Comparison of ENCODE assay signal across 8 cellular contexts in the genomic region with DNA sequence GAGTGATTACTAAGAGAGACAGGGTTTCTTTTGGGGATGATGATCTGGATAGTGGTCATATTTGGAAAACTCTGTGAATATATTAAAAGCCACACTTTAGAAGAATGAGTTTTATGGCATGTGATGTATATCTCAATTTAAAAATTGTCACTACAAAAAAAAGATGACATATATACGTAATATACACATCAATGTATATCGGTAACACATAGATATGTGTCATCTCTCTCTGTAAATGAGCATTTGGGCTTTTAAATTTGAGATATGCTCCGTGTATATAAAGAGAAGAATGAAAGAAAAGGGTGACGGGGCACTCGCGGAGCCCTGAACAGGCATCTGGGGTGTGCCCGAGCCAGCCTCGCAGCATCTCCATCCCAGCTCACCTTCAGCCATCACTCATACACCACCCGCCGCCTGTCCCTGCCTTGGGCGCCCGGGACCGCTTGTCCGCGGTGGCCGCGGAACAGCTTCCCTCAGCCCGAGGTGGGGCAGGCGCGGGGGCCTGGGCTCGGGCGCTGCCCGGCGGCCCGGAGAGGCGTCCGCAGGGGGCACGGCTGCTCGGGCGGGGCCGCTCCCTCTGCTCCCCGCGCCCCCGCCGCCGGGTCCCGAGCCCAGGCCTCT. TPM values are rescaled to one million over a fixed set of nuclear protein-coding genes. Genes with fewer than 3 reads are reported as not detected.
DNase-seq lines count a peak whose midpoint lies in the region; ATAC-seq and TF ChIP-seq lines count a peak whose summit lies in the region.

No MANE protein-coding gene starts in this region.

- peaks cover 3% of the 10 kb centered on the region for H3K36me3 Mint-ChIP-seq in activated B cell treated with CpG ODN at 0.5 μM for 24 hours (ENCODE audit: low read depth)

- H3K27ac Mint-ChIP-seq in activated B cell treated with CpG ODN at 0.5 μM for 24 hours: peak overlapping the region; percentile 65

- no peak for TF ChIP-seq POLR2A in thyroid gland (IDR thresholded peaks at IDR 0.05)

- no peaks in the 10 kb centered on the region for H3K36me3 ChIP-seq in thyroid gland

- 8 to 14% methylated on average over 8 to 16 of the region's 37 CpGs for WGBS in thyroid gland, 2 donors

- H3K27ac ChIP-seq in HL-60 (replicated peaks): no peak overlapping the region
- H3K27ac ChIP-seq in thyroid gland: peak overlapping the region; percentile 69 to 87 (median 80)

- H3K4me1 Mint-ChIP-seq in activated B cell treated with CpG ODN at 0.5 μM for 24 hours: peaks cover 26% of the 10 kb centered on the region

- H3K9me3 Mint-ChIP-seq in activated B cell treated with CpG ODN at 0.5 μM for 24 hours: no peaks in the 10 kb centered on the region

- peak; percentile 51 for DNase-seq in ACHN
- no peak for DNase-seq in HL-60 (ENCODE audit: low read depth in 1 of 2, low spot score in 1 of 2)
- no peak for DNase-seq in activated B cell treated with CpG ODN at 0.5 μM for 24 hours
- DNase-seq in effector CD4-positive, alpha-beta T cell: peak; percentile 19
- peak; percentile 28 for DNase-seq in myocyte (ENCODE audit: low read depth)
- DNase-seq in thyroid gland: no peak
- no peak for DNase-seq in ecto neural progenitor cell (ENCODE audit: low spot score)

- H3K27me3 ChIP-seq in HL-60 (ENCODE audit: insufficient read depth, poor library complexity, severe bottlenecking) (peaks cover 30% of the 10 kb centered on the region), thyroid gland (no peaks in the 10 kb centered on the region)

- intact Hi-C loops in activated B cell treated with CpG ODN at 0.5 μM for 24 hours (cut with micrococcal nuclease): loop anchor here (1.0 to 5.0 kb wide), 11 partner anchors 17 to 670 kb away; a partner anchor contains a TSS
- intact Hi-C loops in thyroid gland (cut with DNase I): no loop called here

- in situ Hi-C loops in ACHN (cut with HindIII; ENCODE audit: low pct_ligation_motif_present, low pct_unique_long_range_greater_than_20kb, low sequenced_read_pairs): no loop called here

- peak overlapping the region; percentile 84 for H3K4me3 Mint-ChIP-seq in activated B cell treated with CpG ODN at 0.5 μM for 24 hours

- H3K4me1 ChIP-seq in thyroid gland: peaks cover 34 to 37% of the 10 kb centered on the region in 2 donors

- peaks cover 2% of the 10 kb centered on the region for H3K27me3 Mint-ChIP-seq in activated B cell treated with CpG ODN at 0.5 μM for 24 hours

- H3K4me3 ChIP-seq in HL-60 (replicated peaks; ENCODE audit: insufficient read depth, low read length): peak overlapping the region; percentile 64
- H3K4me3 ChIP-seq in thyroid gland (replicated peaks in 1 of 3): peak overlapping the region; percentile 51 to 69 (median 66)

- POLR2A ChIA-PET in activated B cell treated with CpG ODN at 0.5 μM for 24 hours (lab: Charles Lee): interaction anchor here (0.7 to 2.6 kb wide), 8 partner anchors 17 to 670 kb away, joined by 3 to 11 read pairs (median 4); a partner anchor contains a TSS

- H3K9me3 ChIP-seq in thyroid gland: no peaks in the 10 kb centered on the region

- CTCF ChIA-PET in activated B cell treated with CpG ODN at 0.5 μM for 24 hours (lab: Charles Lee): interaction anchor here (0.8 to 2.5 kb wide), 4 partner anchors 26 to 576 kb away, joined by 3 to 14 read pairs (median 3); a partner anchor contains a TSS

- ATAC-seq in GM18870 (IDR thresholded peaks at IDR 0.05; ENCODE audit: unreplicated experiment) (peak; percentile 14), activated B cell treated with CpG ODN at 0.5 μM for 24 hours (ENCODE audit: low read depth) (peak; percentile 7)

- TF ChIP-seq CTCF in HL-60 (IDR thresholded peaks at IDR 0.05; ENCODE audit: insufficient read depth, low read length) (no peak), activated B cell treated with CpG ODN at 0.5 μM for 24 hours (IDR thresholded peaks at IDR 0.05) (no peak), thyroid gland (IDR thresholded peaks at IDR 0.05) (no peak)

RNA-seq across cellular contexts. Expression of a gene that starts 0.6 kb away (rescaled TPM):
- total RNA-seq in activated B cell treated with CpG ODN at 0.5 μM for 24 hours (11.1 and 12.6 TPM in 2 replicates), myocyte (8.9 and 9.7 TPM in 2 replicates), thyroid gland (100 to 1,000 TPM in 1 of 4 donors, 10 to 100 TPM in 3; 75.1 to 142 (median 93.1) TPM)
- 7.4 TPM for polyA plus RNA-seq in myocyte (2012)

RNA-seq across cellular contexts. Expression of a gene that starts 28.6 kb away (rescaled TPM):
- total RNA-seq in activated B cell treated with CpG ODN at 0.5 μM for 24 hours: 26.4 and 30.0 TPM in 2 replicates
- total RNA-seq in myocyte: 3.9 and 6.1 TPM in 2 replicates
- 9.8 TPM for polyA plus RNA-seq in myocyte (2012)
- 10 to 100 TPM in 2 of 4 donors, 1 to 10 TPM in 2; 6.2 to 13.9 (median 10.6) TPM for total RNA-seq in thyroid gland

Comparison
In these comparisons a context has a peak if more than half of its experiments do, and no peak if none do; other contexts are left out.
1. DNase-seq: peak in ACHN (single experiment), effector CD4-positive, alpha-beta T cell (single experiment) and myocyte (single experiment); none in HL-60 (0 of 2), activated B cell treated with CpG ODN at 0.5 μM for 24 hours (single experiment), thyroid gland (0 of 2) and ecto neural progenitor cell (single experiment).